8 cellular contexts compared by ENCODE assay signal in the genomic region with DNA sequence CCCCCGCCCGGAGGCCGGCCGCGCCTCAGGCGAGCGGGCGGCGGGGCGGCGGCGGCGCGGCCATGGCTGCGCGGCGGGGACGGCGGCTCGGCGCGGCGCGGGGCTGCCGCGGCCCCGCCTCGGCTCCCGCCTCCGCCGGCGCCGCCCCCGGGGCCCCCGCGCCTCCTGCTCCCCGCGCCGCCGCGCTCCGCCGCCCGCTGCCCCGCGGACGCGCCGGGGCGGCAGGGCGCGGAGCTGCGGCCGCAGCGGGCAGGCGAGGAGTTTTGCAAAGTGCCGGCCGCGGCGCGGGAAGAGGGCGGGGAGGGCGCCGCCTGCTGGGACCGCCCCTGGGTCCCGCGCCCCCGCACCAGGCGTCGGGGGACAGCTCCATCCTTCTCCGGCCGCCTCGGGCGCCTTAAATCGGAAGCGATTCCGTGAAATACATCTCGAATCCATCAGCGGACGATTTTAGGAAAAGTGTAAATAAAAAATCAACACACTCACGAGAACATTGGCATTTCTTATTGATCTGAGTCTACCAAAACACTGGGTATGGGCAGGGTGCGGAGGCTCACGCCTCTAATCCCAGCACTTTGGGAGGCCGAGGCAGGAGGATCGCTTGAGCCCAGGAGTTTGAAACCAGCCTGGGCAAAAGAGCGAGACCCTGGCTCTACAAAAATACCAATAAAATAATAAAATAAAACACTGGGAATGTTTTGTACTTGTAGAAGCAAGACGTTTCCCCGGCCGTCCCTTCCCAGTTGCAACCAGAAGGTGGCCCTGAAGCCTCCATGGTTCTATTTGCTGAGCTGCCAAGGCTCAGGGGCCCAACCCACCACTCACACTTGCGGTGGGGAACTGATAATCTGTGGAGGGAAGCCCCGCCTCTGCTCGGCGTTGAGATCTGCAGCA.
DNase-seq lines count a peak whose midpoint lies in the region; ATAC-seq, FAIRE-seq and TF ChIP-seq lines count a peak whose summit lies in the region.

No MANE protein-coding gene starts in this region.

- no peaks in the 10 kb centered on the region for H3K4me1 ChIP-seq in pancreas

- no peaks in the 10 kb centered on the region for H3K9me3 ChIP-seq in pancreas

- peaks cover 8% of the 10 kb centered on the region for H3K4me1 Mint-ChIP-seq in T-helper 2 cell treated with Interferon-gamma antibody and Interleukin-4, amounts not matched to agents 5 μg/mL and 100 μg/mL, for 36 hours (ENCODE audit: low read depth)

- no peaks in the 10 kb centered on the region for H3K36me3 ChIP-seq in pancreas

- WGBS in pancreas, 2 donors: 3 to 4% methylated on average over 36 to 93 of the region's 93 CpGs

- intact Hi-C loops in pancreas (cut with DNase I): no loop called here

- H3K9me3 Mint-ChIP-seq in T-helper 2 cell treated with Interferon-gamma antibody and Interleukin-4, amounts not matched to agents 5 μg/mL and 100 μg/mL, for 36 hours: peaks cover 29% of the 10 kb centered on the region

- H3K27ac ChIP-seq in pancreas: no peak overlapping the region

- peak overlapping the region; percentile 55 for H3K4me3 Mint-ChIP-seq in T-helper 2 cell treated with Interferon-gamma antibody and Interleukin-4, amounts not matched to agents 5 μg/mL and 100 μg/mL, for 36 hours

- peak; percentile 33 to 74 (median 66) for ATAC-seq in pancreas

- DNase-seq in T-helper 2 cell treated with Interferon-gamma antibody and Interleukin-4, amounts not matched to agents 5 μg/mL and 100 μg/mL, for 36 hours (ENCODE audit: low spot score): peak; percentile 13
- DNase-seq in T-helper 2 cell (no peak), SHP77 treated with DMSO at 0.1 percent for 48 hours (lab: John Stamatoyannopoulos, UW) (peak; percentile 14), epithelial cell of proximal tubule (ENCODE audit: low read depth) (no peak), pancreas (peak in 2 of 6 donors; percentile 33 to 77), OCI-M1 (lab: John Stamatoyannopoulos, UW) (no peak), hippocampal formation (lab: John Stamatoyannopoulos, UW) (no peak)
- DNase-seq in activated CD4-positive, CD25-positive, alpha-beta regulatory T cell (lab: John Stamatoyannopoulos, UW): no peak

- FAIRE-seq in pancreas (lab: Jason Lieb, UNC): no peak

- peaks cover 42% of the 10 kb centered on the region for H3K27me3 Mint-ChIP-seq in T-helper 2 cell treated with Interferon-gamma antibody and Interleukin-4, amounts not matched to agents 5 μg/mL and 100 μg/mL, for 36 hours (ENCODE audit: low read depth)

- H3K36me3 Mint-ChIP-seq in T-helper 2 cell treated with Interferon-gamma antibody and Interleukin-4, amounts not matched to agents 5 μg/mL and 100 μg/mL, for 36 hours (ENCODE audit: low read depth): peaks cover 12% of the 10 kb centered on the region

- no peak overlapping the region for H3K27ac Mint-ChIP-seq in T-helper 2 cell treated with Interferon-gamma antibody and Interleukin-4, amounts not matched to agents 5 μg/mL and 100 μg/mL, for 36 hours

- no peaks in the 10 kb centered on the region for H3K27me3 ChIP-seq in pancreas

- TF ChIP-seq CTCF in epithelial cell of proximal tubule (conservative IDR thresholded peaks at IDR 0.05; ENCODE audit: low read depth, low read length) (peak; percentile 36), pancreas (IDR thresholded peaks at IDR 0.05) (peak in 2 of 4 donors; percentile 6 to 12)

- H3K4me3 ChIP-seq in epithelial cell of proximal tubule (ENCODE audit: low read depth, low read length) (peak overlapping the region; percentile 50), pancreas (peak overlapping the region in 2 of 4 donors; percentile 65 to 69)

Comparison
In these comparisons a context has a peak if more than half of its experiments do, and no peak if none do; other contexts are left out.
1. DNase-seq: peak in T-helper 2 cell treated with Interferon-gamma antibody and Interleukin-4, amounts not matched to agents 5 μg/mL and 100 μg/mL, for 36 hours (single experiment) and SHP77 treated with DMSO at 0.1 percent for 48 hours (single experiment); none in T-helper 2 cell (0 of 5), epithelial cell of proximal tubule (single experiment), OCI-M1 (single experiment), activated CD4-positive, CD25-positive, alpha-beta regulatory T cell (0 of 4) and hippocampal formation (0 of 2).